ENCODE assay signal across 8 cellular contexts in the genomic region with DNA sequence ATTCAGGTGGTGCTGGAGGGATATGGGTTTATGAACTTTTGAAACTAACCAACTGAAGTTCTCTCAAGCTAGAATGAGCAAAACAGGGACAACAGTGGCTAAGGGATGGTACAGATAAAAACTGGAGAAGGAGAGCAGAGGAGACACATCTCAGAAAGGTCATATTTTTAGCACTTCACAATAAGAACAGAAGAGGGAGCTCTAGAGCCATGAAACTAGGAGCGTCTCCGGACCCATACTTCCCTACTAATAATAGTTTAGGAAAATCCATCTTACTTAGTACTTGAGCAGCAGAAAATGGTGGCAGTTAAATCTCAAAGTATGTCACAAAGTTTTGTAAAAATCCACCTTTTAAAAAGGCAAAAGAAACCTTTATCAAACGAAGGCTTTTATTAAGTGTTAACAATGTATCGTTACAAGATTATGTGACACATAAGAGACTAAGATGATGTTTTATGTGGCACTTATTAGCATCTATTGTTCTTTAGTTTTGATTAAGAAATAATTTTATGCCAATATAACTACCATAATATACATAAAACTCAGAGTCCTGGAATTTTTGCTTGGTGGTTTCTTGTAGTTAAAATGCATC.
DNase-seq lines count a peak whose midpoint lies in the region; ATAC-seq and TF ChIP-seq lines count a peak whose summit lies in the region.

No MANE protein-coding gene starts in this region.

- in situ Hi-C loops in SK-MEL-5 (cut with HindIII; ENCODE audit: low pct_unique_long_range_greater_than_20kb, low sequenced_read_pairs), result no loop called here

- H3K27me3 Mint-ChIP-seq in osteocyte (ENCODE audit: unreplicated experiment), result peaks cover 15% of the 10 kb centered on the region

- H3K27ac Mint-ChIP-seq in osteocyte (ENCODE audit: unreplicated experiment), result no peak overlapping the region

- no peaks in the 10 kb centered on the region for H3K4me1 Mint-ChIP-seq in osteocyte (ENCODE audit: unreplicated experiment)

- no peaks in the 10 kb centered on the region for H3K9me3 Mint-ChIP-seq in osteocyte (ENCODE audit: unreplicated experiment)

- no peaks in the 10 kb centered on the region for H3K36me3 Mint-ChIP-seq in osteocyte (ENCODE audit: unreplicated experiment)

- peak; percentile 42 for DNase-seq in SIG-M5 treated with dmso at 0.1 percent for 504 hours (lab: John Stamatoyannopoulos, UW; ENCODE audit: unreplicated experiment)
- no peak for DNase-seq in SIG-M5 (lab: John Stamatoyannopoulos, UW)
- peak; percentile 73 to 82 for DNase-seq in Kasumi-1 (lab: John Stamatoyannopoulos, UW)
- DNase-seq in SK-MEL-5 (ENCODE audit: low read depth, low spot score), result peak; percentile 72
- DNase-seq in fibroblast of peridontal ligament (ENCODE audit: extremely low read depth), result peak; percentile 77
- DNase-seq in osteocyte (ENCODE audit: extremely low spot score, unreplicated experiment), result no peak

- no peak overlapping the region for H3K4me3 Mint-ChIP-seq in osteocyte (ENCODE audit: unreplicated experiment)

- peak; percentile 83 for TF ChIP-seq CTCF in osteocyte (IDR thresholded peaks at IDR 0.05)

- ATAC-seq in GM21786 (IDR thresholded peaks at IDR 0.05; ENCODE audit: unreplicated experiment), result peak; percentile 86
- no peak for ATAC-seq in HG03097 (IDR thresholded peaks at IDR 0.05; ENCODE audit: low FRiP score, unreplicated experiment)

Comparison
In these comparisons a context has a peak if more than half of its experiments do, and no peak if none do; other contexts are left out.
1. DNase-seq: peak in SIG-M5 treated with dmso at 0.1 percent for 504 hours (single experiment), Kasumi-1 (2 of 2), SK-MEL-5 (single experiment) and fibroblast of peridontal ligament (single experiment); none in SIG-M5 (single experiment) and osteocyte (single experiment).